ENCODE assay signal across 1 cellular context in the genomic region with DNA sequence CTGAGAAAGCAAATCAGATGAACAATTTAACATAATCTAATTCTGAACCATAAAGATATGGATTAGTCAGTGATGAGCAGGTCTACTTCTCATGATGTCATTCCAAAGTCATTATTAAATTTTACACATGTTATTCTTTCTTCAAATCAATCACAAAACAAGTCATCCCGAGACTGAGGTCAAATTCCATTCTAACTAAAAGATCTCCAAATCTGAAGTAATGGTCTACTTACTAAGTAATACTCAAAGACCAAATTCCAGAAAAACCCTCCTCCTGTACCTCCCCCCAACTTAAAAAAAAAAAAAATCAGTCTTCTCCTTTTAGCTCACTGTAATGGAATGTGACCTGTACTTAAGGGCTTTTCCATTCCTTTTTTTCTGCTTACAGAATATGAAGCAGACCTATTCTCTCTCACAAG.
TF ChIP-seq lines count a peak whose summit lies in the region.

No MANE protein-coding gene starts in this region.

TF ChIP-seq in HEK293, 187 proteins besides CTCF, POLR2A, EP300 and RAD21 (continued from another document and continues in another):
- TF ChIP-seq, protein P1, sequence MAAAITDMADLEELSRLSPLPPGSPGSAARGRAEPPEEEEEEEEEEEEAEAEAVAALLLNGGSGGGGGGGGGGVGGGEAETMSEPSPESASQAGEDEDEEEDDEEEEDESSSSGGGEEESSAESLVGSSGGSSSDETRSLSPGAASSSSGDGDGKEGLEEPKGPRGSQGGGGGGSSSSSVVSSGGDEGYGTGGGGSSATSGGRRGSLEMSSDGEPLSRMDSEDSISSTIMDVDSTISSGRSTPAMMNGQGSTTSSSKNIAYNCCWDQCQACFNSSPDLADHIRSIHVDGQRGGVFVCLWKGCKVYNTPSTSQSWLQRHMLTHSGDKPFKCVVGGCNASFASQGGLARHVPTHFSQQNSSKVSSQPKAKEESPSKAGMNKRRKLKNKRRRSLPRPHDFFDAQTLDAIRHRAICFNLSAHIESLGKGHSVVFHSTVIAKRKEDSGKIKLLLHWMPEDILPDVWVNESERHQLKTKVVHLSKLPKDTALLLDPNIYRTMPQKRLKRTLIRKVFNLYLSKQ (tag by site-specific recombination; IDR thresholded peaks at IDR 0.05; ENCODE audit: borderline replicate concordance) = no peak
- TF ChIP-seq, protein P2, sequence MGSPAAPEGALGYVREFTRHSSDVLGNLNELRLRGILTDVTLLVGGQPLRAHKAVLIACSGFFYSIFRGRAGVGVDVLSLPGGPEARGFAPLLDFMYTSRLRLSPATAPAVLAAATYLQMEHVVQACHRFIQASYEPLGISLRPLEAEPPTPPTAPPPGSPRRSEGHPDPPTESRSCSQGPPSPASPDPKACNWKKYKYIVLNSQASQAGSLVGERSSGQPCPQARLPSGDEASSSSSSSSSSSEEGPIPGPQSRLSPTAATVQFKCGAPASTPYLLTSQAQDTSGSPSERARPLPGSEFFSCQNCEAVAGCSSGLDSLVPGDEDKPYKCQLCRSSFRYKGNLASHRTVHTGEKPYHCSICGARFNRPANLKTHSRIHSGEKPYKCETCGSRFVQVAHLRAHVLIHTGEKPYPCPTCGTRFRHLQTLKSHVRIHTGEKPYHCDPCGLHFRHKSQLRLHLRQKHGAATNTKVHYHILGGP (tag by site-specific recombination; IDR thresholded peaks at IDR 0.05) = no peak
- TF ChIP-seq KLF16 (tag by site-specific recombination; IDR thresholded peaks at IDR 0.05) (no peak), ZNF114 (tag by site-specific recombination; IDR thresholded peaks at IDR 0.05) (no peak), MEIS1 (CRISPR knock-in tag; IDR thresholded peaks at IDR 0.05; ENCODE audit: borderline replicate concordance) (no peak), ZBTB48 (tag by site-specific recombination; IDR thresholded peaks at IDR 0.05) (no peak), ZNF792 (tag by site-specific recombination; IDR thresholded peaks at IDR 0.05) (no peak), ZNF157 (tag by site-specific recombination; IDR thresholded peaks at IDR 0.05) (no peak), ZEB2 (tag by site-specific recombination; IDR thresholded peaks at IDR 0.05) (peak; percentile 79), GLIS2 (tag by site-specific recombination; IDR thresholded peaks at IDR 0.05) (no peak), EGR2 (tag by site-specific recombination; IDR thresholded peaks at IDR 0.05; ENCODE audit: low read depth) (no peak), TCF7L2 (IDR thresholded peaks at IDR 0.05; ENCODE audit: borderline replicate concordance, low read depth, low read length) (no peak), ZNF48 (tag by site-specific recombination; IDR thresholded peaks at IDR 0.05) (no peak), ZNF514 (tag by site-specific recombination; IDR thresholded peaks at IDR 0.05) (no peak), ZNF629 (tag by site-specific recombination; IDR thresholded peaks at IDR 0.05) (peak; percentile 94), ZNF174 (tag by site-specific recombination; IDR thresholded peaks at IDR 0.05) (no peak), ZFP37 (tag by site-specific recombination; IDR thresholded peaks at IDR 0.05) (no peak), ZNF561 (tag by site-specific recombination; IDR thresholded peaks at IDR 0.05; ENCODE audit: borderline replicate concordance) (no peak), ZSCAN16 (tag by site-specific recombination; IDR thresholded peaks at IDR 0.05) (no peak), ZNF16 (tag by site-specific recombination; IDR thresholded peaks at IDR 0.05; ENCODE audit: low read depth) (no peak), PRDM1 (tag by site-specific recombination; IDR thresholded peaks at IDR 0.05) (peak; percentile 71), ZNF777 (tag by site-specific recombination; IDR thresholded peaks at IDR 0.05; ENCODE audit: borderline replicate concordance) (no peak), ZNF596 (tag by site-specific recombination; IDR thresholded peaks at IDR 0.05) (no peak), GLI2 (tag by site-specific recombination; IDR thresholded peaks at IDR 0.05; ENCODE audit: borderline replicate concordance, low read depth) (no peak), SP7 (tag by site-specific recombination; IDR thresholded peaks at IDR 0.05) (peak; percentile 76), ZNF530 (tag by site-specific recombination; IDR thresholded peaks at IDR 0.05; ENCODE audit: low read depth) (no peak), ZNF677 (tag by site-specific recombination; IDR thresholded peaks at IDR 0.05) (no peak), KLF8 (tag by site-specific recombination; IDR thresholded peaks at IDR 0.05) (peak; percentile 55; the same call in 1 of the 2 replicates)
- TF ChIP-seq, protein P3, sequence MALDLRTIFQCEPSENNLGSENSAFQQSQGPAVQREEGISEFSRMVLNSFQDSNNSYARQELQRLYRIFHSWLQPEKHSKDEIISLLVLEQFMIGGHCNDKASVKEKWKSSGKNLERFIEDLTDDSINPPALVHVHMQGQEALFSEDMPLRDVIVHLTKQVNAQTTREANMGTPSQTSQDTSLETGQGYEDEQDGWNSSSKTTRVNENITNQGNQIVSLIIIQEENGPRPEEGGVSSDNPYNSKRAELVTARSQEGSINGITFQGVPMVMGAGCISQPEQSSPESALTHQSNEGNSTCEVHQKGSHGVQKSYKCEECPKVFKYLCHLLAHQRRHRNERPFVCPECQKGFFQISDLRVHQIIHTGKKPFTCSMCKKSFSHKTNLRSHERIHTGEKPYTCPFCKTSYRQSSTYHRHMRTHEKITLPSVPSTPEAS (tag by site-specific recombination; IDR thresholded peaks at IDR 0.05) = no peak
- TF ChIP-seq, protein P4, sequence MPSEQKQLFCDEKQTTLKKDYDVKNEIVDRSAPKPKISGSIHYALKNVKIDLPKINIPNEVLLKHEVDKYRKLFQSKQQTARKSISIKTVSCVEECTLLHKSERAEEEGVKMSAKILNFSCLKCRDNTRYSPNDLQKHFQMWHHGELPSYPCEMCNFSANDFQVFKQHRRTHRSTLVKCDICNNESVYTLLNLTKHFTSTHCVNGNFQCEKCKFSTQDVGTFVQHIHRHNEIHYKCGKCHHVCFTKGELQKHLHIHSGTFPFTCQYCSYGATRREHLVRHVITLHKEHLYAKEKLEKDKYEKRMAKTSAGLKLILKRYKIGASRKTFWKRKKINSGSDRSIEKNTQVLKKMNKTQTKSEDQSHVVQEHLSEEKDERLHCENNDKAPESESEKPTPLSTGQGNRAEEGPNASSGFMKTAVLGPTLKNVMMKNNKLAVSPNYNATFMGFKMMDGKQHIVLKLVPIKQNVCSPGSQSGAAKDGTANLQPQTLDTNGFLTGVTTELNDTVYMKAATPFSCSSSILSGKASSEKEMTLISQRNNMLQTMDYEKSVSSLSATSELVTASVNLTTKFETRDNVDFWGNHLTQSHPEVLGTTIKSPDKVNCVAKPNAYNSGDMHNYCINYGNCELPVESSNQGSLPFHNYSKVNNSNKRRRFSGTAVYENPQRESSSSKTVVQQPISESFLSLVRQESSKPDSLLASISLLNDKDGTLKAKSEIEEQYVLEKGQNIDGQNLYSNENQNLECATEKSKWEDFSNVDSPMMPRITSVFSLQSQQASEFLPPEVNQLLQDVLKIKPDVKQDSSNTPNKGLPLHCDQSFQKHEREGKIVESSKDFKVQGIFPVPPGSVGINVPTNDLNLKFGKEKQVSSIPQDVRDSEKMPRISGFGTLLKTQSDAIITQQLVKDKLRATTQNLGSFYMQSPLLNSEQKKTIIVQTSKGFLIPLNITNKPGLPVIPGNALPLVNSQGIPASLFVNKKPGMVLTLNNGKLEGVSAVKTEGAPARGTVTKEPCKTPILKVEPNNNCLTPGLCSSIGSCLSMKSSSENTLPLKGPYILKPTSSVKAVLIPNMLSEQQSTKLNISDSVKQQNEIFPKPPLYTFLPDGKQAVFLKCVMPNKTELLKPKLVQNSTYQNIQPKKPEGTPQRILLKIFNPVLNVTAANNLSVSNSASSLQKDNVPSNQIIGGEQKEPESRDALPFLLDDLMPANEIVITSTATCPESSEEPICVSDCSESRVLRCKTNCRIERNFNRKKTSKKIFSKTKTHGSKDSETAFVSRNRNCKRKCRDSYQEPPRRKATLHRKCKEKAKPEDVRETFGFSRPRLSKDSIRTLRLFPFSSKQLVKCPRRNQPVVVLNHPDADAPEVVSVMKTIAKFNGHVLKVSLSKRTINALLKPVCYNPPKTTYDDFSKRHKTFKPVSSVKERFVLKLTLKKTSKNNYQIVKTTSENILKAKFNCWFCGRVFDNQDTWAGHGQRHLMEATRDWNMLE (tag by site-specific recombination; conservative IDR thresholded peaks at IDR 0.05; ENCODE audit: low read depth) = no peak
- TF ChIP-seq, protein P5, sequence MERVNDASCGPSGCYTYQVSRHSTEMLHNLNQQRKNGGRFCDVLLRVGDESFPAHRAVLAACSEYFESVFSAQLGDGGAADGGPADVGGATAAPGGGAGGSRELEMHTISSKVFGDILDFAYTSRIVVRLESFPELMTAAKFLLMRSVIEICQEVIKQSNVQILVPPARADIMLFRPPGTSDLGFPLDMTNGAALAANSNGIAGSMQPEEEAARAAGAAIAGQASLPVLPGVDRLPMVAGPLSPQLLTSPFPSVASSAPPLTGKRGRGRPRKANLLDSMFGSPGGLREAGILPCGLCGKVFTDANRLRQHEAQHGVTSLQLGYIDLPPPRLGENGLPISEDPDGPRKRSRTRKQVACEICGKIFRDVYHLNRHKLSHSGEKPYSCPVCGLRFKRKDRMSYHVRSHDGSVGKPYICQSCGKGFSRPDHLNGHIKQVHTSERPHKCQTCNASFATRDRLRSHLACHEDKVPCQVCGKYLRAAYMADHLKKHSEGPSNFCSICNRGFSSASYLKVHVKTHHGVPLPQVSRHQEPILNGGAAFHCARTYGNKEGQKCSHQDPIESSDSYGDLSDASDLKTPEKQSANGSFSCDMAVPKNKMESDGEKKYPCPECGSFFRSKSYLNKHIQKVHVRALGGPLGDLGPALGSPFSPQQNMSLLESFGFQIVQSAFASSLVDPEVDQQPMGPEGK (tag by site-specific recombination; IDR thresholded peaks at IDR 0.05) = peak; percentile 37; the same call in 1 of the 2 replicates
- TF ChIP-seq, protein P6, sequence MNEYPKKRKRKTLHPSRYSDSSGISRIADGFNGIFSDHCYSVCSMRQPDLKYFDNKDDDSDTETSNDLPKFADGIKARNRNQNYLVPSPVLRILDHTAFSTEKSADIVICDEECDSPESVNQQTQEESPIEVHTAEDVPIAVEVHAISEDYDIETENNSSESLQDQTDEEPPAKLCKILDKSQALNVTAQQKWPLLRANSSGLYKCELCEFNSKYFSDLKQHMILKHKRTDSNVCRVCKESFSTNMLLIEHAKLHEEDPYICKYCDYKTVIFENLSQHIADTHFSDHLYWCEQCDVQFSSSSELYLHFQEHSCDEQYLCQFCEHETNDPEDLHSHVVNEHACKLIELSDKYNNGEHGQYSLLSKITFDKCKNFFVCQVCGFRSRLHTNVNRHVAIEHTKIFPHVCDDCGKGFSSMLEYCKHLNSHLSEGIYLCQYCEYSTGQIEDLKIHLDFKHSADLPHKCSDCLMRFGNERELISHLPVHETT (tag by site-specific recombination; IDR thresholded peaks at IDR 0.05) = peak; percentile 67; the same call in 1 of the 2 replicates
- TF ChIP-seq, protein P7, sequence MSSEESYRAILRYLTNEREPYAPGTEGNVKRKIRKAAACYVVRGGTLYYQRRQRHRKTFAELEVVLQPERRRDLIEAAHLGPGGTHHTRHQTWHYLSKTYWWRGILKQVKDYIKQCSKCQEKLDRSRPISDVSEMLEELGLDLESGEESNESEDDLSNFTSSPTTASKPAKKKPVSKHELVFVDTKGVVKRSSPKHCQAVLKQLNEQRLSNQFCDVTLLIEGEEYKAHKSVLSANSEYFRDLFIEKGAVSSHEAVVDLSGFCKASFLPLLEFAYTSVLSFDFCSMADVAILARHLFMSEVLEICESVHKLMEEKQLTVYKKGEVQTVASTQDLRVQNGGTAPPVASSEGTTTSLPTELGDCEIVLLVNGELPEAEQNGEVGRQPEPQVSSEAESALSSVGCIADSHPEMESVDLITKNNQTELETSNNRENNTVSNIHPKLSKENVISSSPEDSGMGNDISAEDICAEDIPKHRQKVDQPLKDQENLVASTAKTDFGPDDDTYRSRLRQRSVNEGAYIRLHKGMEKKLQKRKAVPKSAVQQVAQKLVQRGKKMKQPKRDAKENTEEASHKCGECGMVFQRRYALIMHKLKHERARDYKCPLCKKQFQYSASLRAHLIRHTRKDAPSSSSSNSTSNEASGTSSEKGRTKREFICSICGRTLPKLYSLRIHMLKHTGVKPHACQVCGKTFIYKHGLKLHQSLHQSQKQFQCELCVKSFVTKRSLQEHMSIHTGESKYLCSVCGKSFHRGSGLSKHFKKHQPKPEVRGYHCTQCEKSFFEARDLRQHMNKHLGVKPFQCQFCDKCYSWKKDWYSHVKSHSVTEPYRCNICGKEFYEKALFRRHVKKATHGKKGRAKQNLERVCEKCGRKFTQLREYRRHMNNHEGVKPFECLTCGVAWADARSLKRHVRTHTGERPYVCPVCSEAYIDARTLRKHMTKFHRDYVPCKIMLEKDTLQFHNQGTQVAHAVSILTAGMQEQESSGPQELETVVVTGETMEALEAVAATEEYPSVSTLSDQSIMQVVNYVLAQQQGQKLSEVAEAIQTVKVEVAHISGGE (tag by site-specific recombination; conservative IDR thresholded peaks at IDR 0.05; ENCODE audit: low read depth) = no peak
- TF ChIP-seq, protein P8, sequence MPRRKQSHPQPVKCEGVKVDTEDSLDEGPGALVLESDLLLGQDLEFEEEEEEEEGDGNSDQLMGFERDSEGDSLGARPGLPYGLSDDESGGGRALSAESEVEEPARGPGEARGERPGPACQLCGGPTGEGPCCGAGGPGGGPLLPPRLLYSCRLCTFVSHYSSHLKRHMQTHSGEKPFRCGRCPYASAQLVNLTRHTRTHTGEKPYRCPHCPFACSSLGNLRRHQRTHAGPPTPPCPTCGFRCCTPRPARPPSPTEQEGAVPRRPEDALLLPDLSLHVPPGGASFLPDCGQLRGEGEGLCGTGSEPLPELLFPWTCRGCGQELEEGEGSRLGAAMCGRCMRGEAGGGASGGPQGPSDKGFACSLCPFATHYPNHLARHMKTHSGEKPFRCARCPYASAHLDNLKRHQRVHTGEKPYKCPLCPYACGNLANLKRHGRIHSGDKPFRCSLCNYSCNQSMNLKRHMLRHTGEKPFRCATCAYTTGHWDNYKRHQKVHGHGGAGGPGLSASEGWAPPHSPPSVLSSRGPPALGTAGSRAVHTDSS (tag by site-specific recombination; IDR thresholded peaks at IDR 0.05) = no peak
- TF ChIP-seq, protein P9, sequence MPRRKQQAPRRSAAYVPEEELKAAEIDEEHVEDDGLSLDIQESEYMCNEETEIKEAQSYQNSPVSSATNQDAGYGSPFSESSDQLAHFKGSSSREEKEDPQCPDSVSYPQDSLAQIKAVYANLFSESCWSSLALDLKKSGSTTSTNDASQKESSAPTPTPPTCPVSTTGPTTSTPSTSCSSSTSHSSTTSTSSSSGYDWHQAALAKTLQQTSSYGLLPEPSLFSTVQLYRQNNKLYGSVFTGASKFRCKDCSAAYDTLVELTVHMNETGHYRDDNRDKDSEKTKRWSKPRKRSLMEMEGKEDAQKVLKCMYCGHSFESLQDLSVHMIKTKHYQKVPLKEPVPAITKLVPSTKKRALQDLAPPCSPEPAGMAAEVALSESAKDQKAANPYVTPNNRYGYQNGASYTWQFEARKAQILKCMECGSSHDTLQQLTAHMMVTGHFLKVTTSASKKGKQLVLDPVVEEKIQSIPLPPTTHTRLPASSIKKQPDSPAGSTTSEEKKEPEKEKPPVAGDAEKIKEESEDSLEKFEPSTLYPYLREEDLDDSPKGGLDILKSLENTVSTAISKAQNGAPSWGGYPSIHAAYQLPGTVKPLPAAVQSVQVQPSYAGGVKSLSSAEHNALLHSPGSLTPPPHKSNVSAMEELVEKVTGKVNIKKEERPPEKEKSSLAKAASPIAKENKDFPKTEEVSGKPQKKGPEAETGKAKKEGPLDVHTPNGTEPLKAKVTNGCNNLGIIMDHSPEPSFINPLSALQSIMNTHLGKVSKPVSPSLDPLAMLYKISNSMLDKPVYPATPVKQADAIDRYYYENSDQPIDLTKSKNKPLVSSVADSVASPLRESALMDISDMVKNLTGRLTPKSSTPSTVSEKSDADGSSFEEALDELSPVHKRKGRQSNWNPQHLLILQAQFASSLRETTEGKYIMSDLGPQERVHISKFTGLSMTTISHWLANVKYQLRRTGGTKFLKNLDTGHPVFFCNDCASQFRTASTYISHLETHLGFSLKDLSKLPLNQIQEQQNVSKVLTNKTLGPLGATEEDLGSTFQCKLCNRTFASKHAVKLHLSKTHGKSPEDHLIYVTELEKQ (tag by site-specific recombination; IDR thresholded peaks at IDR 0.05; ENCODE audit: borderline replicate concordance) = peak; percentile 77
